Comparison of ENCODE assay signal across 2 cellular contexts in genomic region chr12:24537241-24537860, GRCh38.
TF ChIP-seq lines count a peak whose summit lies in the region.

No MANE protein-coding gene starts in this region.

TF ChIP-seq in liver, 16 proteins besides CTCF, POLR2A, EP300 and RAD21:
- TF ChIP-seq ATF3 (IDR thresholded peaks at IDR 0.05), result no peak

TF ChIP-seq in HepG2, 621 proteins besides CTCF, POLR2A, EP300 and RAD21:
- TF ChIP-seq KMT2B (CRISPR knock-in tag; IDR thresholded peaks at IDR 0.05) (no peak), MIXL1 (CRISPR knock-in tag; IDR thresholded peaks at IDR 0.05) (no peak), NRL (CRISPR knock-in tag; IDR thresholded peaks at IDR 0.05; ENCODE audit: borderline replicate concordance) (no peak), ZNF780A (CRISPR knock-in tag; IDR thresholded peaks at IDR 0.05) (no peak), HOXA9 (CRISPR knock-in tag; IDR thresholded peaks at IDR 0.05; ENCODE audit: borderline replicate concordance) (no peak), SOX13 (IDR thresholded peaks at IDR 0.05) (no peak), SOX13 (CRISPR knock-in tag; conservative IDR thresholded peaks at IDR 0.05 in 1 of 2, IDR thresholded peaks at IDR 0.05 in 1 of 2) (no peak)
